Comparison of ENCODE assay signal across 16 cellular contexts in genomic region chr12:33825442-33825841, GRCh38.
"Had no signal": no experiment of that assay in that cellular context is flagged by ENCODE, and none has a peak within 500 bp of the region (broad histone marks: within the 10 kb centered on the region; RNA-seq: fewer than 3 reads in every experiment).

No MANE protein-coding gene starts in this region.

- H3K4me1 ChIP-seq: esophagus squamous epithelium, right lobe of liver, stomach, upper lobe of right lung had no signal

- H3K27me3 ChIP-seq: esophagus squamous epithelium, right lobe of liver, stomach, upper lobe of right lung had no signal

- H3K9me3 ChIP-seq: esophagus squamous epithelium, right lobe of liver, thoracic aorta, upper lobe of right lung had no signal

- DNase-seq: activated CD4-positive, alpha-beta memory T cell treated with anti-CD3 and anti-CD28 coated beads for 36 hours; activated CD4-positive, alpha-beta T cell treated with anti-CD3 and anti-CD28 coated beads for 36 hours; activated naive CD4-positive, alpha-beta T cell treated with anti-CD3 and anti-CD28 coated beads, Interleukin-2, amount 50 U/mL, for 16 hours; activated T-cell treated with anti-CD3 and anti-CD28 coated beads, Interleukin-2, amount 50 U/mL, for 24 hours; central memory CD4-positive, alpha-beta T cell; cortex of kidney; effector CD4-positive, alpha-beta T cell; esophagus squamous epithelium; hippocampal formation; left ventricle myocardium superior; mesendoderm; right lobe of liver; stomach; T-helper 17 cell; upper lobe of right lung had no signal

- ATAC-seq: activated CD4-positive, alpha-beta T cell treated with anti-CD3 and anti-CD28 coated beads for 36 hours; left ventricle myocardium superior; right lobe of liver; T-helper 17 cell; upper lobe of right lung had no signal

- H3K36me3 ChIP-seq: esophagus squamous epithelium, right lobe of liver, stomach, thoracic aorta, upper lobe of right lung had no signal

- H3K4me3 ChIP-seq: esophagus squamous epithelium, right lobe of liver, stomach, thoracic aorta, upper lobe of right lung had no signal

- H3K27ac ChIP-seq: esophagus squamous epithelium, right lobe of liver, stomach, thoracic aorta, upper lobe of right lung had no signal
